In genomic region chrX:1909419-1910206, GRCh38 we compare ENCODE assay signal across 1 cellular context.
TF ChIP-seq lines count a peak whose summit lies in the region.

No MANE protein-coding gene starts in this region.

TF ChIP-seq in SK-N-SH treated with all-trans-retinoic acid at 6 μM for 48 hours, 23 proteins besides CTCF, POLR2A, EP300 and RAD21 (continued from another document):
- no peak for TF ChIP-seq POU6F1 (CRISPR knock-in tag; IDR thresholded peaks at IDR 0.05; ENCODE audit: borderline replicate concordance, low read depth)
- TF ChIP-seq SNAI2 (CRISPR knock-in tag; IDR thresholded peaks at IDR 0.05) = no peak
- TF ChIP-seq ARNTL (CRISPR knock-in tag; IDR thresholded peaks at IDR 0.05; ENCODE audit: borderline replicate concordance, low read depth) = no peak
- no peak for TF ChIP-seq PATZ1 (CRISPR knock-in tag; IDR thresholded peaks at IDR 0.05; ENCODE audit: borderline replicate concordance)
- no peak for TF ChIP-seq TCF4 (CRISPR knock-in tag; IDR thresholded peaks at IDR 0.05; ENCODE audit: borderline replicate concordance)
- no peak for TF ChIP-seq TOX (CRISPR knock-in tag; IDR thresholded peaks at IDR 0.05; ENCODE audit: borderline replicate concordance)
- no peak for TF ChIP-seq ISL1 (CRISPR knock-in tag; IDR thresholded peaks at IDR 0.05)
- TF ChIP-seq ZNF565 (CRISPR knock-in tag; conservative IDR thresholded peaks at IDR 0.05; ENCODE audit: low read depth) = no peak
- TF ChIP-seq PPARA (CRISPR knock-in tag; IDR thresholded peaks at IDR 0.05; ENCODE audit: borderline replicate concordance) = no peak
- no peak for TF ChIP-seq CSRNP3 (CRISPR knock-in tag; IDR thresholded peaks at IDR 0.05)
